1 cellular context compared by ENCODE assay signal in the genomic region with DNA sequence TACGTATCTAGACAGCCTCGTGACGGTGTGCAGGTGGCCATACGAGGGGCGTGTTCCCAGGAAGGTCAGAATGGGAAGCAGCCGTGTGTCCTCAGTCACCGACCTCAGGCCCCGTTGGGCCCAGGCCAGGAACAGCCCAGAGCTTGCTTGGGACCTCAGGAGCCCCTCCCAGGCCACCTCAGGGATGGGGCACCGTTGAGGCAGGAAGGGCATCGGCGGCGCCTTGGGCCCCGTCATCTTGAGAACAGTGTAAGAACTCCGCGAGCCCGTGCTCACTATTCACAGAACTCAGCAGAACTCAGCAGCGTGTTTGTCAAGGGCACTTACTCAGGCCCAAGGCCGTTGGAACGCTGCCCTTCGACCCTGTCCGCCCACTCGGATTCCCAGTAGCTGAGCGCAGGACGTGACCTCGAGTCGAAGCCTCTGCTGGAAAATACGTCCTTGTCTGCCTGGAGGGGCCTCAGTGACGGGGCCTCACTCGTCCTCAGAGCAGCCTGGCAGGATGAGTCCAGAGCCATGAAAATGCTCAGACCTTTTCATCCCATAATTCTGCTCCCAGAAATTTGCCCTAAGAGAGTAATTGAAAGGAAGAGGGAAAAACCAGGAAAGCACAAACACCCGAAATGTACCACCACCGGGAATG.
A peak's percentile ranks its signal among the peaks of the same experiment; 100 is the strongest.
TF ChIP-seq lines count a peak whose summit lies in the region.

No MANE protein-coding gene starts in this region.

TF ChIP-seq in HepG2, 621 proteins besides CTCF, POLR2A, EP300 and RAD21 (continued from another document and continues in another):
- no peak for TF ChIP-seq ARID2 (CRISPR knock-in tag; IDR thresholded peaks at IDR 0.05; ENCODE audit: borderline replicate concordance)
- no peak for TF ChIP-seq SNAI1 (CRISPR knock-in tag; IDR thresholded peaks at IDR 0.05; ENCODE audit: borderline replicate concordance)
- no peak for TF ChIP-seq ZFP41 (CRISPR knock-in tag; IDR thresholded peaks at IDR 0.05; ENCODE audit: borderline replicate concordance)
- no peak for TF ChIP-seq TRIM24 (CRISPR knock-in tag; IDR thresholded peaks at IDR 0.05)
- no peak; the same call in 1 of the 2 replicates for TF ChIP-seq WIZ (CRISPR knock-in tag; IDR thresholded peaks at IDR 0.05)
- TF ChIP-seq NR2F1 (CRISPR knock-in tag; IDR thresholded peaks at IDR 0.05): peak; percentile 86 to 91
- peak; percentile 72; the same call in 1 of the 2 replicates for TF ChIP-seq ZNF878 (CRISPR knock-in tag; IDR thresholded peaks at IDR 0.05)
- TF ChIP-seq TCF7 (IDR thresholded peaks at IDR 0.05; ENCODE audit: low read depth): no peak
- TF ChIP-seq ZNF362 (CRISPR knock-in tag; IDR thresholded peaks at IDR 0.05; ENCODE audit: borderline replicate concordance): no peak
- TF ChIP-seq ZNF12 (CRISPR knock-in tag; IDR thresholded peaks at IDR 0.05): no peak
- TF ChIP-seq ZNF724P (CRISPR knock-in tag; IDR thresholded peaks at IDR 0.05; ENCODE audit: borderline replicate concordance): peak; percentile 3; the same call in 1 of the 2 replicates
- no peak for TF ChIP-seq THYN1 (CRISPR knock-in tag; IDR thresholded peaks at IDR 0.05; ENCODE audit: borderline replicate concordance, low read depth)
- TF ChIP-seq ZNF382 (CRISPR knock-in tag; IDR thresholded peaks at IDR 0.05; ENCODE audit: borderline replicate concordance): no peak
- no peak for TF ChIP-seq PAWR (CRISPR knock-in tag; IDR thresholded peaks at IDR 0.05; ENCODE audit: borderline replicate concordance)
- TF ChIP-seq SAP130 (CRISPR knock-in tag; IDR thresholded peaks at IDR 0.05; ENCODE audit: low read depth): peak; percentile 89
- peak; percentile 41; the same call in 1 of the 2 replicates for TF ChIP-seq HNF4G (IDR thresholded peaks at IDR 0.05; ENCODE audit: borderline replicate concordance, low read depth, low read length)
- TF ChIP-seq HNF4G (CRISPR knock-in tag; IDR thresholded peaks at IDR 0.05; ENCODE audit: borderline replicate concordance, low read depth): peak; percentile 84; the same call in 1 of the 2 replicates
- TF ChIP-seq, protein P1, sequence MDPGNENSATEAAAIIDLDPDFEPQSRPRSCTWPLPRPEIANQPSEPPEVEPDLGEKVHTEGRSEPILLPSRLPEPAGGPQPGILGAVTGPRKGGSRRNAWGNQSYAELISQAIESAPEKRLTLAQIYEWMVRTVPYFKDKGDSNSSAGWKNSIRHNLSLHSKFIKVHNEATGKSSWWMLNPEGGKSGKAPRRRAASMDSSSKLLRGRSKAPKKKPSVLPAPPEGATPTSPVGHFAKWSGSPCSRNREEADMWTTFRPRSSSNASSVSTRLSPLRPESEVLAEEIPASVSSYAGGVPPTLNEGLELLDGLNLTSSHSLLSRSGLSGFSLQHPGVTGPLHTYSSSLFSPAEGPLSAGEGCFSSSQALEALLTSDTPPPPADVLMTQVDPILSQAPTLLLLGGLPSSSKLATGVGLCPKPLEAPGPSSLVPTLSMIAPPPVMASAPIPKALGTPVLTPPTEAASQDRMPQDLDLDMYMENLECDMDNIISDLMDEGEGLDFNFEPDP (CRISPR knock-in tag; conservative IDR thresholded peaks at IDR 0.05): no peak
- no peak for TF ChIP-seq U2AF1 (optimal IDR thresholded peaks at IDR 0.05; ENCODE audit: low read depth, low read length)
- 0 out of 2 replicates have a peak, but pooled peaks have one; percentile 28 for TF ChIP-seq RCOR2 (CRISPR knock-in tag; IDR thresholded peaks at IDR 0.05)
- TF ChIP-seq ZNF333 (CRISPR knock-in tag; IDR thresholded peaks at IDR 0.05; ENCODE audit: borderline replicate concordance): 0 out of 2 replicates have a peak, but pooled peaks have one; percentile 54
- TF ChIP-seq ZC3H13 (CRISPR knock-in tag; IDR thresholded peaks at IDR 0.05): peak; percentile 40; the same call in 1 of the 2 replicates
- no peak for TF ChIP-seq ZNF841 (CRISPR knock-in tag; IDR thresholded peaks at IDR 0.05; ENCODE audit: borderline replicate concordance)
- TF ChIP-seq ZNF605 (CRISPR knock-in tag; IDR thresholded peaks at IDR 0.05): peak; percentile 63
- no peak for TF ChIP-seq GZF1 (CRISPR knock-in tag; IDR thresholded peaks at IDR 0.05)
- 0 out of 2 replicates have a peak, but pooled peaks have one; percentile 37 for TF ChIP-seq ZNF784 (CRISPR knock-in tag; IDR thresholded peaks at IDR 0.05; ENCODE audit: borderline replicate concordance)
- TF ChIP-seq MYNN (CRISPR knock-in tag; IDR thresholded peaks at IDR 0.05; ENCODE audit: low read depth): no peak
- TF ChIP-seq RBFOX2 (IDR thresholded peaks at IDR 0.05; ENCODE audit: low read depth, low read length): peak; percentile 51
- no peak for TF ChIP-seq ZNF75D (CRISPR knock-in tag; IDR thresholded peaks at IDR 0.05; ENCODE audit: borderline replicate concordance)
- TF ChIP-seq, protein P2, sequence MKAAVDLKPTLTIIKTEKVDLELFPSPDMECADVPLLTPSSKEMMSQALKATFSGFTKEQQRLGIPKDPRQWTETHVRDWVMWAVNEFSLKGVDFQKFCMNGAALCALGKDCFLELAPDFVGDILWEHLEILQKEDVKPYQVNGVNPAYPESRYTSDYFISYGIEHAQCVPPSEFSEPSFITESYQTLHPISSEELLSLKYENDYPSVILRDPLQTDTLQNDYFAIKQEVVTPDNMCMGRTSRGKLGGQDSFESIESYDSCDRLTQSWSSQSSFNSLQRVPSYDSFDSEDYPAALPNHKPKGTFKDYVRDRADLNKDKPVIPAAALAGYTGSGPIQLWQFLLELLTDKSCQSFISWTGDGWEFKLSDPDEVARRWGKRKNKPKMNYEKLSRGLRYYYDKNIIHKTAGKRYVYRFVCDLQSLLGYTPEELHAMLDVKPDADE (CRISPR knock-in tag; IDR thresholded peaks at IDR 0.05): no peak
- no peak for TF ChIP-seq NPAS2 (CRISPR knock-in tag; IDR thresholded peaks at IDR 0.05; ENCODE audit: borderline replicate concordance)
- TF ChIP-seq XBP1 (CRISPR knock-in tag; IDR thresholded peaks at IDR 0.05): no peak
- TF ChIP-seq ZC3H4 (CRISPR knock-in tag; IDR thresholded peaks at IDR 0.05; ENCODE audit: borderline replicate concordance): no peak
- peak; percentile 80 for TF ChIP-seq NCOA2 (CRISPR knock-in tag; IDR thresholded peaks at IDR 0.05)
- no peak for TF ChIP-seq TEF (CRISPR knock-in tag; IDR thresholded peaks at IDR 0.05)
- TF ChIP-seq PTBP1 (IDR thresholded peaks at IDR 0.05; ENCODE audit: low read depth, low read length, poor library complexity, severe bottlenecking): no peak
- TF ChIP-seq, protein P3, sequence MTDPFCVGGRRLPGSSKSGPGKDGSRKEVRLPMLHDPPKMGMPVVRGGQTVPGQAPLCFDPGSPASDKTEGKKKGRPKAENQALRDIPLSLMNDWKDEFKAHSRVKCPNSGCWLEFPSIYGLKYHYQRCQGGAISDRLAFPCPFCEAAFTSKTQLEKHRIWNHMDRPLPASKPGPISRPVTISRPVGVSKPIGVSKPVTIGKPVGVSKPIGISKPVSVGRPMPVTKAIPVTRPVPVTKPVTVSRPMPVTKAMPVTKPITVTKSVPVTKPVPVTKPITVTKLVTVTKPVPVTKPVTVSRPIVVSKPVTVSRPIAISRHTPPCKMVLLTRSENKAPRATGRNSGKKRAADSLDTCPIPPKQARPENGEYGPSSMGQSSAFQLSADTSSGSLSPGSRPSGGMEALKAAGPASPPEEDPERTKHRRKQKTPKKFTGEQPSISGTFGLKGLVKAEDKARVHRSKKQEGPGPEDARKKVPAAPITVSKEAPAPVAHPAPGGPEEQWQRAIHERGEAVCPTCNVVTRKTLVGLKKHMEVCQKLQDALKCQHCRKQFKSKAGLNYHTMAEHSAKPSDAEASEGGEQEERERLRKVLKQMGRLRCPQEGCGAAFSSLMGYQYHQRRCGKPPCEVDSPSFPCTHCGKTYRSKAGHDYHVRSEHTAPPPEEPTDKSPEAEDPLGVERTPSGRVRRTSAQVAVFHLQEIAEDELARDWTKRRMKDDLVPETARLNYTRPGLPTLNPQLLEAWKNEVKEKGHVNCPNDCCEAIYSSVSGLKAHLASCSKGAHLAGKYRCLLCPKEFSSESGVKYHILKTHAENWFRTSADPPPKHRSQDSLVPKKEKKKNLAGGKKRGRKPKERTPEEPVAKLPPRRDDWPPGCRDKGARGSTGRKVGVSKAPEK (CRISPR knock-in tag; IDR thresholded peaks at IDR 0.05; ENCODE audit: borderline replicate concordance): no peak
- no peak for TF ChIP-seq HMGA1 (CRISPR knock-in tag; conservative IDR thresholded peaks at IDR 0.05)
- TF ChIP-seq, protein P4, sequence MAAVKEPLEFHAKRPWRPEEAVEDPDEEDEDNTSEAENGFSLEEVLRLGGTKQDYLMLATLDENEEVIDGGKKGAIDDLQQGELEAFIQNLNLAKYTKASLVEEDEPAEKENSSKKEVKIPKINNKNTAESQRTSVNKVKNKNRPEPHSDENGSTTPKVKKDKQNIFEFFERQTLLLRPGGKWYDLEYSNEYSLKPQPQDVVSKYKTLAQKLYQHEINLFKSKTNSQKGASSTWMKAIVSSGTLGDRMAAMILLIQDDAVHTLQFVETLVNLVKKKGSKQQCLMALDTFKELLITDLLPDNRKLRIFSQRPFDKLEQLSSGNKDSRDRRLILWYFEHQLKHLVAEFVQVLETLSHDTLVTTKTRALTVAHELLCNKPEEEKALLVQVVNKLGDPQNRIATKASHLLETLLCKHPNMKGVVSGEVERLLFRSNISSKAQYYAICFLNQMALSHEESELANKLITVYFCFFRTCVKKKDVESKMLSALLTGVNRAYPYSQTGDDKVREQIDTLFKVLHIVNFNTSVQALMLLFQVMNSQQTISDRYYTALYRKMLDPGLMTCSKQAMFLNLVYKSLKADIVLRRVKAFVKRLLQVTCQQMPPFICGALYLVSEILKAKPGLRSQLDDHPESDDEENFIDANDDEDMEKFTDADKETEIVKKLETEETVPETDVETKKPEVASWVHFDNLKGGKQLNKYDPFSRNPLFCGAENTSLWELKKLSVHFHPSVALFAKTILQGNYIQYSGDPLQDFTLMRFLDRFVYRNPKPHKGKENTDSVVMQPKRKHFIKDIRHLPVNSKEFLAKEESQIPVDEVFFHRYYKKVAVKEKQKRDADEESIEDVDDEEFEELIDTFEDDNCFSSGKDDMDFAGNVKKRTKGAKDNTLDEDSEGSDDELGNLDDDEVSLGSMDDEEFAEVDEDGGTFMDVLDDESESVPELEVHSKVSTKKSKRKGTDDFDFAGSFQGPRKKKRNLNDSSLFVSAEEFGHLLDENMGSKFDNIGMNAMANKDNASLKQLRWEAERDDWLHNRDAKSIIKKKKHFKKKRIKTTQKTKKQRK (IDR thresholded peaks at IDR 0.05; ENCODE audit: low read length): no peak
- no peak for TF ChIP-seq ZNF460 (CRISPR knock-in tag; IDR thresholded peaks at IDR 0.05; ENCODE audit: borderline replicate concordance)
- TF ChIP-seq ZNF484 (CRISPR knock-in tag; IDR thresholded peaks at IDR 0.05; ENCODE audit: borderline replicate concordance, low read depth): no peak
- TF ChIP-seq MAZ (IDR thresholded peaks at IDR 0.05; ENCODE audit: borderline replicate concordance, low read depth, low read length): no peak
- TF ChIP-seq MAZ (CRISPR knock-in tag; IDR thresholded peaks at IDR 0.05; ENCODE audit: low read depth): no peak; the same call in 1 of the 2 replicates
- no peak for TF ChIP-seq ZNF562 (CRISPR knock-in tag; IDR thresholded peaks at IDR 0.05; ENCODE audit: borderline replicate concordance)
- no peak for TF ChIP-seq NR1H2 (CRISPR knock-in tag; IDR thresholded peaks at IDR 0.05; ENCODE audit: borderline replicate concordance, low read depth)
- TF ChIP-seq, protein P5, sequence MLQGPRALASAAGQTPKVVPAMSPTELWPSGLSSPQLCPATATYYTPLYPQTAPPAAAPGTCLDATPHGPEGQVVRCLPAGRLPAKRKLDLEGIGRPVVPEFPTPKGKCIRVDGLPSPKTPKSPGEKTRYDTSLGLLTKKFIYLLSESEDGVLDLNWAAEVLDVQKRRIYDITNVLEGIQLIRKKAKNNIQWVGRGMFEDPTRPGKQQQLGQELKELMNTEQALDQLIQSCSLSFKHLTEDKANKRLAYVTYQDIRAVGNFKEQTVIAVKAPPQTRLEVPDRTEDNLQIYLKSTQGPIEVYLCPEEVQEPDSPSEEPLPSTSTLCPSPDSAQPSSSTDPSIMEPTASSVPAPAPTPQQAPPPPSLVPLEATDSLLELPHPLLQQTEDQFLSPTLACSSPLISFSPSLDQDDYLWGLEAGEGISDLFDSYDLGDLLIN (CRISPR knock-in tag; IDR thresholded peaks at IDR 0.05; ENCODE audit: borderline replicate concordance): no peak
- TF ChIP-seq ZBTB7A (CRISPR knock-in tag; IDR thresholded peaks at IDR 0.05): no peak
- TF ChIP-seq ZNF234 (CRISPR knock-in tag; conservative IDR thresholded peaks at IDR 0.05): no peak
- TF ChIP-seq ELF4 (CRISPR knock-in tag; IDR thresholded peaks at IDR 0.05; ENCODE audit: borderline replicate concordance): no peak
- TF ChIP-seq MLLT10 (CRISPR knock-in tag; IDR thresholded peaks at IDR 0.05): no peak
- TF ChIP-seq ZNF326 (CRISPR knock-in tag; IDR thresholded peaks at IDR 0.05; ENCODE audit: borderline replicate concordance): no peak
- TF ChIP-seq STAT5B (CRISPR knock-in tag; IDR thresholded peaks at IDR 0.05): no peak
- TF ChIP-seq KDM4B (CRISPR knock-in tag; IDR thresholded peaks at IDR 0.05): 0 out of 2 replicates have a peak, but pooled peaks have one; percentile 67
- TF ChIP-seq SOX6 (IDR thresholded peaks at IDR 0.05): no peak
- TF ChIP-seq SOX6 (CRISPR knock-in tag; IDR thresholded peaks at IDR 0.05): peak; percentile 76
